Comparison of ENCODE assay signal across 1 cellular context in the genomic region with DNA sequence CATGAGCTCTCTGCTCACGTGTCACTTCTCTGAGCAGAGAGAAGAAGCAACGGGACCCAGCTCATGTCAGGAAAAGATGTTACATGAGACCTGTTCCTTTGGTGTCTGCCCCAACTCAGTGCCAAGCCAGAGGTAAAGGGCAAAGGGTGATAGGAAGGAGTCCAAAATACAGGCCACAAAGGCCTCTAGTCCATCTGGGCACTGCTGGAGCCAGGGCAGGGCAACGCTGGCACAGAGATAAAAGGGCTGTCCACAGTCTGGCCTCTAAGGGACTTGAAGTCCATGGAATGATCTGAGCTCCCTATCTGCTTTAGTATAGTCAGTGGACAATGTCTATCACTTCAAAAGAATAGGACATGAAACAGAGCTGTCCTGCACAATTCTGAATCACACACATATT.
TF ChIP-seq lines count a peak whose summit lies in the region.

No MANE protein-coding gene starts in this region.

TF ChIP-seq in WTC11, 78 proteins besides CTCF, POLR2A, EP300 and RAD21 (continued from another document):
- TF ChIP-seq, protein P1, sequence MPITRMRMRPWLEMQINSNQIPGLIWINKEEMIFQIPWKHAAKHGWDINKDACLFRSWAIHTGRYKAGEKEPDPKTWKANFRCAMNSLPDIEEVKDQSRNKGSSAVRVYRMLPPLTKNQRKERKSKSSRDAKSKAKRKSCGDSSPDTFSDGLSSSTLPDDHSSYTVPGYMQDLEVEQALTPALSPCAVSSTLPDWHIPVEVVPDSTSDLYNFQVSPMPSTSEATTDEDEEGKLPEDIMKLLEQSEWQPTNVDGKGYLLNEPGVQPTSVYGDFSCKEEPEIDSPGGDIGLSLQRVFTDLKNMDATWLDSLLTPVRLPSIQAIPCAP (CRISPR knock-in tag; IDR thresholded peaks at IDR 0.05): no peak
- TF ChIP-seq, protein P2, sequence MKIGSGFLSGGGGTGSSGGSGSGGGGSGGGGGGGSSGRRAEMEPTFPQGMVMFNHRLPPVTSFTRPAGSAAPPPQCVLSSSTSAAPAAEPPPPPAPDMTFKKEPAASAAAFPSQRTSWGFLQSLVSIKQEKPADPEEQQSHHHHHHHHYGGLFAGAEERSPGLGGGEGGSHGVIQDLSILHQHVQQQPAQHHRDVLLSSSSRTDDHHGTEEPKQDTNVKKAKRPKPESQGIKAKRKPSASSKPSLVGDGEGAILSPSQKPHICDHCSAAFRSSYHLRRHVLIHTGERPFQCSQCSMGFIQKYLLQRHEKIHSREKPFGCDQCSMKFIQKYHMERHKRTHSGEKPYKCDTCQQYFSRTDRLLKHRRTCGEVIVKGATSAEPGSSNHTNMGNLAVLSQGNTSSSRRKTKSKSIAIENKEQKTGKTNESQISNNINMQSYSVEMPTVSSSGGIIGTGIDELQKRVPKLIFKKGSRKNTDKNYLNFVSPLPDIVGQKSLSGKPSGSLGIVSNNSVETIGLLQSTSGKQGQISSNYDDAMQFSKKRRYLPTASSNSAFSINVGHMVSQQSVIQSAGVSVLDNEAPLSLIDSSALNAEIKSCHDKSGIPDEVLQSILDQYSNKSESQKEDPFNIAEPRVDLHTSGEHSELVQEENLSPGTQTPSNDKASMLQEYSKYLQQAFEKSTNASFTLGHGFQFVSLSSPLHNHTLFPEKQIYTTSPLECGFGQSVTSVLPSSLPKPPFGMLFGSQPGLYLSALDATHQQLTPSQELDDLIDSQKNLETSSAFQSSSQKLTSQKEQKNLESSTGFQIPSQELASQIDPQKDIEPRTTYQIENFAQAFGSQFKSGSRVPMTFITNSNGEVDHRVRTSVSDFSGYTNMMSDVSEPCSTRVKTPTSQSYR (CRISPR knock-in tag; IDR thresholded peaks at IDR 0.05): no peak
- no peak for TF ChIP-seq ELF4 (CRISPR knock-in tag; IDR thresholded peaks at IDR 0.05; ENCODE audit: low read depth)
- no peak for TF ChIP-seq TCF7 (CRISPR knock-in tag; IDR thresholded peaks at IDR 0.05; ENCODE audit: low read depth)
- TF ChIP-seq SMAD4 (CRISPR knock-in tag; IDR thresholded peaks at IDR 0.05): no peak
